24 cellular contexts compared by ENCODE assay signal in genomic region chr21:36881223-36881622, GRCh38.
DNase-seq lines count a peak whose midpoint lies in the region; ATAC-seq and TF ChIP-seq lines count a peak whose summit lies in the region.
"Had no signal": no experiment of that assay in that cellular context is flagged by ENCODE, and none has a peak within 500 bp of the region (broad histone marks: within the 10 kb centered on the region; RNA-seq: fewer than 3 reads in every experiment).

No MANE protein-coding gene starts in this region.

- no peak overlapping the region for H3K27ac ChIP-seq in HEK293 (ENCODE audit: extremely low read depth, low read depth, low read length)
- H3K27ac ChIP-seq: cardiac muscle cell, prostate gland had no signal

- POLR2A ChIA-PET in HEK293 (lab: Yijun Ruan, JAX) = no interaction called here
- POLR2A ChIA-PET in HEK293T (lab: Yijun Ruan, JAX) = no interaction called here

- ATAC-seq in HG03045 (IDR thresholded peaks at IDR 0.05; ENCODE audit: unreplicated experiment) = no peak
- no peak for ATAC-seq in HG03039 (IDR thresholded peaks at IDR 0.05; ENCODE audit: unreplicated experiment)
- ATAC-seq: activated CD8-positive, alpha-beta memory T cell treated with anti-CD3 and anti-CD28 coated beads, Interleukin-2, amount 10 ng/mL, durations not matched to agents 7 days and 5 days; HepG2; left cardiac atrium; stimulated activated naive CD8-positive, alpha-beta T cell treated with anti-CD3 and anti-CD28 coated beads, Interleukin-15, amount 100 ng/mL, for 72 hours; T-cell had no signal

- no peak for TF ChIP-seq CTCF in HEK293 (tag by site-specific recombination; IDR thresholded peaks at IDR 0.05)

- DNase-seq in amniotic stem cell (lab: John Stamatoyannopoulos, UW) (peak; percentile 69), glomerular visceral epithelial cell (ENCODE audit: extremely low spot score) (peak; percentile 97), skeletal muscle cell (ENCODE audit: low read depth) (peak; percentile 61), HEK293T (ENCODE audit: extremely low spot score) (no peak), NCI-H2107 (lab: John Stamatoyannopoulos, UW) (no peak)
- DNase-seq: activated CD4-positive, alpha-beta T cell treated with anti-CD3 and anti-CD28 coated beads, Interleukin-2, amount 10 ng/mL, durations not matched to agents 24 days and 14 days; activated CD8-positive, alpha-beta memory T cell treated with anti-CD3 and anti-CD28 coated beads, Interleukin-2, amount 10 ng/mL, durations not matched to agents 7 days and 5 days; activated naive CD8-positive, alpha-beta T cell treated with anti-CD3 and anti-CD28 coated beads, Interleukin-2, amount 10 ng/mL, durations not matched to agents 7 days and 5 days; effector CD4-positive, alpha-beta T cell; left cardiac atrium; NCI-H1417; NCI-H69; SHP77; stimulated activated CD4-positive, alpha-beta T cell treated with anti-CD3 and anti-CD28 coated beads, Interleukin-4, amount 100 ng/mL, for 4 hours; stimulated activated naive CD8-positive, alpha-beta T cell treated with anti-CD3 and anti-CD28 coated beads, Interleukin-15, amount 100 ng/mL, for 72 hours; T-cell; trophoblast cell had no signal

- 0 out of 3 replicates have a peak, but pooled peaks cover 0 to 3% of the 10 kb centered on the region in 2 experiments for H3K36me3 ChIP-seq in HEK293 (ENCODE audit: control insufficient read depth in 2 of 2, insufficient read depth in 1 of 2, low read length in 2 of 2)
- H3K36me3 ChIP-seq: cardiac muscle cell, HAP-1, prostate gland had no signal

- no peaks in the 10 kb centered on the region for H3K9me3 ChIP-seq in HEK293 (ENCODE audit: control insufficient read depth, insufficient read depth, low read depth, low read length)
- H3K9me3 ChIP-seq: HAP-1, prostate gland had no signal

- CTCF ChIA-PET in HEK293 (lab: Yijun Ruan, JAX) = interaction anchor here (0.6 kb wide), 1 partner anchor 44 kb away, joined by 3 read pairs; no protein-coding TSS in a partner anchor
- CTCF ChIA-PET in HEK293T (lab: Yijun Ruan, JAX) = interaction anchor here (0.9 kb wide), 1 partner anchor 27 kb away, joined by 3 read pairs; no protein-coding TSS in a partner anchor

- H3K4me3 ChIP-seq in HEK293 (ENCODE audit: low read depth, low read length) (no peak overlapping the region), skeletal muscle cell (ENCODE audit: low read depth, low read length) (no peak overlapping the region)
- H3K4me3 ChIP-seq: cardiac muscle cell, HAP-1, prostate gland had no signal

- H3K4me1 ChIP-seq in HEK293 (ENCODE audit: control insufficient read depth, insufficient read depth, low read length) = peaks cover 10% of the 10 kb centered on the region
- H3K4me1 ChIP-seq: HAP-1, prostate gland had no signal

TF ChIP-seq in HEK293, 187 proteins besides CTCF, POLR2A, EP300 and RAD21:
- peak; percentile 38; the same call in 1 of the 2 replicates for TF ChIP-seq ZFHX2 (tag by site-specific recombination; conservative IDR thresholded peaks at IDR 0.05)
- TF ChIP-seq ZNF16 (tag by site-specific recombination; IDR thresholded peaks at IDR 0.05; ENCODE audit: low read depth) = no peak
- peak; percentile 63 for TF ChIP-seq EGR2 (tag by site-specific recombination; IDR thresholded peaks at IDR 0.05; ENCODE audit: low read depth)
TF ChIP-seq in HEK293: peak in this region for 2.

TF ChIP-seq in HEK293T, 16 proteins besides CTCF, POLR2A, EP300 and RAD21:
- TF ChIP-seq BHLHE40 (IDR thresholded peaks at IDR 0.05; ENCODE audit: borderline replicate concordance) (no peak), SUZ12 (IDR thresholded peaks at IDR 0.05) (no peak), NFRKB (IDR thresholded peaks at IDR 0.05) (no peak), L3MBTL2 (conservative IDR thresholded peaks at IDR 0.05) (no peak), SP1 (IDR thresholded peaks at IDR 0.05) (no peak), TARDBP (IDR thresholded peaks at IDR 0.05) (no peak), CTBP1 (IDR thresholded peaks at IDR 0.05; ENCODE audit: borderline replicate concordance) (no peak), ARNT (IDR thresholded peaks at IDR 0.05) (no peak), HDGF (IDR thresholded peaks at IDR 0.05; ENCODE audit: borderline replicate concordance) (no peak), ZNF384 (IDR thresholded peaks at IDR 0.05) (no peak), FOXM1 (IDR thresholded peaks at IDR 0.05; ENCODE audit: borderline replicate concordance) (no peak), FOXA1 (IDR thresholded peaks at IDR 0.05) (no peak), LEF1 (IDR thresholded peaks at IDR 0.05; ENCODE audit: borderline replicate concordance) (no peak), FOXK2 (IDR thresholded peaks at IDR 0.05) (no peak), ELF4 (IDR thresholded peaks at IDR 0.05) (no peak)
- TF ChIP-seq, protein P1, sequence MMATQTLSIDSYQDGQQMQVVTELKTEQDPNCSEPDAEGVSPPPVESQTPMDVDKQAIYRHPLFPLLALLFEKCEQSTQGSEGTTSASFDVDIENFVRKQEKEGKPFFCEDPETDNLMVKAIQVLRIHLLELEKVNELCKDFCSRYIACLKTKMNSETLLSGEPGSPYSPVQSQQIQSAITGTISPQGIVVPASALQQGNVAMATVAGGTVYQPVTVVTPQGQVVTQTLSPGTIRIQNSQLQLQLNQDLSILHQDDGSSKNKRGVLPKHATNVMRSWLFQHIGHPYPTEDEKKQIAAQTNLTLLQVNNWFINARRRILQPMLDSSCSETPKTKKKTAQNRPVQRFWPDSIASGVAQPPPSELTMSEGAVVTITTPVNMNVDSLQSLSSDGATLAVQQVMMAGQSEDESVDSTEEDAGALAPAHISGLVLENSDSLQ (IDR thresholded peaks at IDR 0.05) = no peak
TF ChIP-seq in HEK293T: peak in this region for 0.

Comparison
In these comparisons a context has a peak if more than half of its experiments do, and no peak if none do; other contexts are left out.
1. DNase-seq: peak in amniotic stem cell (single experiment), glomerular visceral epithelial cell (single experiment) and skeletal muscle cell (single experiment); none in HEK293T (single experiment) and NCI-H2107 (single experiment).